ENCODE assay signal across 1 cellular context in genomic region chr15:92904832-92905640, GRCh38.
TF ChIP-seq lines count a peak whose summit lies in the region.

No MANE protein-coding gene starts in this region.

TF ChIP-seq in K562, 482 proteins besides CTCF, POLR2A, EP300 and RAD21 (continued from another document):
- no peak for TF ChIP-seq NONO (IDR thresholded peaks at IDR 0.05; ENCODE audit: low read depth in 2 of 2, low read length in 1 of 2)
- peak; percentile 42 for TF ChIP-seq DACH1 (IDR thresholded peaks at IDR 0.05; ENCODE audit: partially characterized antibody)
- TF ChIP-seq ZNF23 (CRISPR knock-in tag; IDR thresholded peaks at IDR 0.05) = 0 out of 2 replicates have a peak, but pooled peaks have one; percentile 39
- no peak for TF ChIP-seq GATAD2B (IDR thresholded peaks at IDR 0.05; ENCODE audit: borderline replicate concordance)
- no peak for TF ChIP-seq ADNP (tag; IDR thresholded peaks at IDR 0.05)
- TF ChIP-seq ZNF41 (CRISPR knock-in tag; conservative IDR thresholded peaks at IDR 0.05) = no peak
- TF ChIP-seq ZNF347 (CRISPR knock-in tag; IDR thresholded peaks at IDR 0.05; ENCODE audit: low read depth) = no peak
- 0 out of 2 replicates have a peak, but pooled peaks have one; percentile 42 for TF ChIP-seq ZNF436 (CRISPR knock-in tag; IDR thresholded peaks at IDR 0.05)
- no peak for TF ChIP-seq RBM25 (IDR thresholded peaks at IDR 0.05; ENCODE audit: low read depth, low read length, severe bottlenecking)
- no peak for TF ChIP-seq ZNF668 (CRISPR knock-in tag; IDR thresholded peaks at IDR 0.05)
- no peak for TF ChIP-seq ESRRA (IDR thresholded peaks at IDR 0.05; ENCODE audit: borderline replicate concordance, low read depth)
- TF ChIP-seq HOXB6 (CRISPR knock-in tag; IDR thresholded peaks at IDR 0.05; ENCODE audit: borderline replicate concordance) = 0 out of 2 replicates have a peak, but pooled peaks have one; percentile 53
- TF ChIP-seq CHD1 (IDR thresholded peaks at IDR 0.05; ENCODE audit: low read length) = peak; percentile 79
- 0 out of 2 replicates have a peak, but pooled peaks have one; percentile 4 for TF ChIP-seq SMARCA4 (IDR thresholded peaks at IDR 0.05)
- TF ChIP-seq MLLT1 (IDR thresholded peaks at IDR 0.05) = peak in 1 of 2 experiments; percentile 35; a peak in 2 of 4 replicates
- TF ChIP-seq E2F4 (CRISPR knock-in tag; IDR thresholded peaks at IDR 0.05; ENCODE audit: low read depth) = no peak
- no peak for TF ChIP-seq YY1 (IDR thresholded peaks at IDR 0.05; ENCODE audit: borderline replicate concordance in 1 of 3, control insufficient read depth in 1 of 3, extremely low read depth in 1 of 3, insufficient read depth in 3 of 3, insufficient read length in 1 of 3, insufficient replicate concordance in 2 of 3, low read depth in 1 of 3, low read length in 2 of 3)
- no peak for TF ChIP-seq PHF8 (IDR thresholded peaks at IDR 0.05; ENCODE audit: borderline replicate concordance, low read length)
- no peak for TF ChIP-seq SLC30A9 (CRISPR knock-in tag; IDR thresholded peaks at IDR 0.05)
- TF ChIP-seq, protein P1, sequence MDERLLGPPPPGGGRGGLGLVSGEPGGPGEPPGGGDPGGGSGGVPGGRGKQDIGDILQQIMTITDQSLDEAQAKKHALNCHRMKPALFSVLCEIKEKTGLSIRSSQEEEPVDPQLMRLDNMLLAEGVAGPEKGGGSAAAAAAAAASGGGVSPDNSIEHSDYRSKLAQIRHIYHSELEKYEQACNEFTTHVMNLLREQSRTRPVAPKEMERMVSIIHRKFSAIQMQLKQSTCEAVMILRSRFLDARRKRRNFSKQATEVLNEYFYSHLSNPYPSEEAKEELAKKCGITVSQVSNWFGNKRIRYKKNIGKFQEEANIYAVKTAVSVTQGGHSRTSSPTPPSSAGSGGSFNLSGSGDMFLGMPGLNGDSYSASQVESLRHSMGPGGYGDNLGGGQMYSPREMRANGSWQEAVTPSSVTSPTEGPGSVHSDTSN (CRISPR knock-in tag; IDR thresholded peaks at IDR 0.05; ENCODE audit: low read depth) = no peak
- TF ChIP-seq, protein P1 (tag; conservative IDR thresholded peaks at IDR 0.05; ENCODE audit: low read depth) = peak; percentile 67
- no peak for TF ChIP-seq IRF2 (CRISPR knock-in tag; IDR thresholded peaks at IDR 0.05)
- TF ChIP-seq MEIS2 (IDR thresholded peaks at IDR 0.05; ENCODE audit: partially characterized antibody) = peak; percentile 65
- TF ChIP-seq, protein P2, sequence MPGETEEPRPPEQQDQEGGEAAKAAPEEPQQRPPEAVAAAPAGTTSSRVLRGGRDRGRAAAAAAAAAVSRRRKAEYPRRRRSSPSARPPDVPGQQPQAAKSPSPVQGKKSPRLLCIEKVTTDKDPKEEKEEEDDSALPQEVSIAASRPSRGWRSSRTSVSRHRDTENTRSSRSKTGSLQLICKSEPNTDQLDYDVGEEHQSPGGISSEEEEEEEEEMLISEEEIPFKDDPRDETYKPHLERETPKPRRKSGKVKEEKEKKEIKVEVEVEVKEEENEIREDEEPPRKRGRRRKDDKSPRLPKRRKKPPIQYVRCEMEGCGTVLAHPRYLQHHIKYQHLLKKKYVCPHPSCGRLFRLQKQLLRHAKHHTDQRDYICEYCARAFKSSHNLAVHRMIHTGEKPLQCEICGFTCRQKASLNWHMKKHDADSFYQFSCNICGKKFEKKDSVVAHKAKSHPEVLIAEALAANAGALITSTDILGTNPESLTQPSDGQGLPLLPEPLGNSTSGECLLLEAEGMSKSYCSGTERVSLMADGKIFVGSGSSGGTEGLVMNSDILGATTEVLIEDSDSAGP (CRISPR knock-in tag; IDR thresholded peaks at IDR 0.05) = no peak
- TF ChIP-seq BRD4 (IDR thresholded peaks at IDR 0.05) = no peak
- TF ChIP-seq SNIP1 (IDR thresholded peaks at IDR 0.05; ENCODE audit: low read depth) = no peak
- TF ChIP-seq, protein P3, sequence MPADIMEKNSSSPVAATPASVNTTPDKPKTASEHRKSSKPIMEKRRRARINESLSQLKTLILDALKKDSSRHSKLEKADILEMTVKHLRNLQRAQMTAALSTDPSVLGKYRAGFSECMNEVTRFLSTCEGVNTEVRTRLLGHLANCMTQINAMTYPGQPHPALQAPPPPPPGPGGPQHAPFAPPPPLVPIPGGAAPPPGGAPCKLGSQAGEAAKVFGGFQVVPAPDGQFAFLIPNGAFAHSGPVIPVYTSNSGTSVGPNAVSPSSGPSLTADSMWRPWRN (IDR thresholded peaks at IDR 0.05; ENCODE audit: low read depth) = 0 out of 2 replicates have a peak, but pooled peaks have one; percentile 10
- TF ChIP-seq, protein P4, sequence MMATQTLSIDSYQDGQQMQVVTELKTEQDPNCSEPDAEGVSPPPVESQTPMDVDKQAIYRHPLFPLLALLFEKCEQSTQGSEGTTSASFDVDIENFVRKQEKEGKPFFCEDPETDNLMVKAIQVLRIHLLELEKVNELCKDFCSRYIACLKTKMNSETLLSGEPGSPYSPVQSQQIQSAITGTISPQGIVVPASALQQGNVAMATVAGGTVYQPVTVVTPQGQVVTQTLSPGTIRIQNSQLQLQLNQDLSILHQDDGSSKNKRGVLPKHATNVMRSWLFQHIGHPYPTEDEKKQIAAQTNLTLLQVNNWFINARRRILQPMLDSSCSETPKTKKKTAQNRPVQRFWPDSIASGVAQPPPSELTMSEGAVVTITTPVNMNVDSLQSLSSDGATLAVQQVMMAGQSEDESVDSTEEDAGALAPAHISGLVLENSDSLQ (IDR thresholded peaks at IDR 0.05) = peak; percentile 89
